11 cellular contexts compared by ENCODE assay signal in the genomic region with DNA sequence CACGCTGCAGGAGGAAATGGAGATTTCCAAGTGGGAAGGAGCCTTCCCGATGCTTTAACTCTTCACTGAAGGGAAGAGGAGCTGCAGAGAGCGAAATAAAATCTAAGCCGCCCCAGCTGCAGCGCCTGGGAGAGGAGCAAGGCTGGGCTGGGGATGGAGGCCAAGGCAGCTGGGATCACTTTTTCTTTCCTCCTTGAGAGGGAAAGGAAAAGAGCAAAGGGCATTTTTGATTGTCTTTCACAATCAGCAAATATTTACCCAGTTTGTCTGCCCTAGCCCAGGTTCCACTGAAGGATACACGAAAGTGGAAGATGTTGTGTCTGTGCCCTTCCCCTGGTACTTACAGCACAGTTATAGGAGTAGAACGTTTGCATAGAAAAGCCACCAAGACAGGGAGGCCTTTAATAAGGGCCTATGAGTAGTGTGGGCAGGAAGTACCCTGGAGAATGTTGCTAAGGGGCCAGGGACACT. TPM values are rescaled to one million over a fixed set of nuclear protein-coding genes. Genes with fewer than 3 reads are reported as not detected.
DNase-seq lines count a peak whose midpoint lies in the region; ATAC-seq and TF ChIP-seq lines count a peak whose summit lies in the region.
"Had no signal": no experiment of that assay in that cellular context is flagged by ENCODE, and none has a peak within 500 bp of the region (broad histone marks: within the 10 kb centered on the region; RNA-seq: fewer than 3 reads in every experiment).

No MANE protein-coding gene starts in this region.

- H3K9me3 Mint-ChIP-seq in T-helper 1 cell treated with Interleukin-12 subunit alpha and Interleukin-12 subunit beta and Interleukin-4 antibody, amounts not matched to agents 30 μg/mL and 1 μg/mL, for 36 hours = no peaks in the 10 kb centered on the region
- H3K9me3 Mint-ChIP-seq in endothelial cell (ENCODE audit: unreplicated experiment) = no peaks in the 10 kb centered on the region
- no peaks in the 10 kb centered on the region for H3K9me3 Mint-ChIP-seq in nephron
- H3K9me3 Mint-ChIP-seq: activated T-cell treated with anti-CD3 and anti-CD28 coated beads, Interleukin-2, amount 50 U/mL, for 4 hours had no signal

- peaks cover 95% of the 10 kb centered on the region for H3K4me1 ChIP-seq in upper lobe of right lung

- peaks cover 13% of the 10 kb centered on the region for H3K4me1 Mint-ChIP-seq in T-helper 1 cell treated with Interleukin-12 subunit alpha and Interleukin-12 subunit beta and Interleukin-4 antibody, amounts not matched to agents 30 μg/mL and 1 μg/mL, for 36 hours (ENCODE audit: low read depth)
- H3K4me1 Mint-ChIP-seq in endothelial cell (ENCODE audit: unreplicated experiment) = peaks cover 50% of the 10 kb centered on the region
- peaks cover 62% of the 10 kb centered on the region for H3K4me1 Mint-ChIP-seq in nephron

- intact Hi-C loops in upper lobe of right lung (cut with DNase I) = no loop called here

- H3K27ac ChIP-seq in upper lobe of right lung = peak overlapping the region; percentile 79

- DNase-seq in T-helper 1 cell (no peak), endothelial cell (ENCODE audit: low spot score) (no peak), upper lobe of right lung (peak; percentile 67), NCI-H69 (lab: John Stamatoyannopoulos, UW) (no peak), glomerular visceral epithelial cell (ENCODE audit: extremely low spot score) (no peak)
- DNase-seq: activated T-cell treated with anti-CD3 and anti-CD28 coated beads, Interleukin-2, amount 50 U/mL, for 4 hours; SHP77 treated with DMSO at 0.1 percent for 48 hours had no signal

- ATAC-seq in upper lobe of right lung (peak; percentile 48), HG03378 (IDR thresholded peaks at IDR 0.05; ENCODE audit: unreplicated experiment) (no peak)
- ATAC-seq: activated T-cell treated with anti-CD3 and anti-CD28 coated beads, Interleukin-2, amount 50 U/mL, for 4 hours had no signal

- no peaks in the 10 kb centered on the region for H3K36me3 ChIP-seq in upper lobe of right lung

- no peak for TF ChIP-seq CTCF in endothelial cell (IDR thresholded peaks at IDR 0.05; ENCODE audit: unreplicated experiment)
- no peak for TF ChIP-seq CTCF in nephron (IDR thresholded peaks at IDR 0.05; ENCODE audit: unreplicated experiment in 3 of 3)
- TF ChIP-seq CTCF in upper lobe of right lung (IDR thresholded peaks at IDR 0.05) = no peak

- no peak overlapping the region for H3K4me3 Mint-ChIP-seq in T-helper 1 cell treated with Interleukin-12 subunit alpha and Interleukin-12 subunit beta and Interleukin-4 antibody, amounts not matched to agents 30 μg/mL and 1 μg/mL, for 36 hours
- peak overlapping the region; percentile 68 for H3K4me3 Mint-ChIP-seq in endothelial cell (ENCODE audit: unreplicated experiment)
- H3K4me3 Mint-ChIP-seq in nephron = peak overlapping the region; percentile 63 to 81 (median 77)
- H3K4me3 Mint-ChIP-seq: activated T-cell treated with anti-CD3 and anti-CD28 coated beads, Interleukin-2, amount 50 U/mL, for 4 hours had no signal

- H3K9me3 ChIP-seq in upper lobe of right lung = no peaks in the 10 kb centered on the region
- H3K9me3 ChIP-seq: MG63 had no signal

- peak overlapping the region; percentile 28 for H3K27ac Mint-ChIP-seq in T-helper 1 cell treated with Interleukin-12 subunit alpha and Interleukin-12 subunit beta and Interleukin-4 antibody, amounts not matched to agents 30 μg/mL and 1 μg/mL, for 36 hours
- H3K27ac Mint-ChIP-seq in endothelial cell (ENCODE audit: unreplicated experiment) = peak overlapping the region; percentile 59
- peak overlapping the region; percentile 97 to 98 (median 98) for H3K27ac Mint-ChIP-seq in nephron

- H3K4me3 ChIP-seq in upper lobe of right lung = peak overlapping the region; percentile 38
- H3K4me3 ChIP-seq: MG63 had no signal

- no peaks in the 10 kb centered on the region for H3K27me3 ChIP-seq in upper lobe of right lung
- H3K27me3 ChIP-seq: MG63 had no signal

- H3K36me3 Mint-ChIP-seq in T-helper 1 cell treated with Interleukin-12 subunit alpha and Interleukin-12 subunit beta and Interleukin-4 antibody, amounts not matched to agents 30 μg/mL and 1 μg/mL, for 36 hours (ENCODE audit: low read depth) = no peaks in the 10 kb centered on the region
- no peaks in the 10 kb centered on the region for H3K36me3 Mint-ChIP-seq in endothelial cell (ENCODE audit: low read depth, unreplicated experiment)
- no peaks in the 10 kb centered on the region for H3K36me3 Mint-ChIP-seq in nephron (ENCODE audit: low read depth)

- H3K27me3 Mint-ChIP-seq in T-helper 1 cell treated with Interleukin-12 subunit alpha and Interleukin-12 subunit beta and Interleukin-4 antibody, amounts not matched to agents 30 μg/mL and 1 μg/mL, for 36 hours (ENCODE audit: low read depth) = peaks cover 36% of the 10 kb centered on the region
- H3K27me3 Mint-ChIP-seq in endothelial cell (ENCODE audit: unreplicated experiment) (peaks cover 11% of the 10 kb centered on the region), nephron (ENCODE audit: low read depth) (peaks cover 5% of the 10 kb centered on the region)

RNA-seq across cellular contexts. Expression of gene EPAS1, which starts 38.8 kb away (rescaled TPM):
- 280 TPM for total RNA-seq in endothelial cell (ENCODE audit: unreplicated experiment)
- total RNA-seq in upper lobe of right lung = 1,593 TPM

Comparison
In these comparisons a context has a peak if more than half of its experiments do, and no peak if none do; other contexts are left out.
1. H3K27ac Mint-ChIP-seq: peak in every context shown above with its lines; median percentile 98 in nephron; 59 in endothelial cell; 28 in T-helper 1 cell treated with Interleukin-12 subunit alpha and Interleukin-12 subunit beta and Interleukin-4 antibody, amounts not matched to agents 30 μg/mL and 1 μg/mL, for 36 hours.